In the genomic region with DNA sequence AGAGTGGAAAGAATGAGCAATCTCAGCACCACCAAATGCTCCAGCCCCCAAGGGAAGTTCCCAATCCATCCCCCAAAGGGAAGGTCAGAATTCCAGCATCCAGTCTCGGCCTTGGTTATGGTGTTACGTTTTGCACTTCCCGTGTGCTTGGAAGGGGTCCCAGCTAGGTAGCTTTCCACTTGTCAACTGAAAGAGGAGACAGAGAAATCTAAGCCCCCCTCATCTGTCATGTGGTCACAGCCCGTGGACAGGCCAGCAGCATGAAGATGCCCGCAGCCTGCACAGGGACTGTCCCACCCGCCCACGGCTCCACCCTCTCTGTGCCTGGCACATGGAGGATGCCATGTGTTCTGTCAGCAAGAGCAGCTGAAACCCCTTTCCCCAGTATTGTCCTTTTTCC, we compare ENCODE assay signal across 20 cellular contexts.
"Had no signal": no experiment of that assay in that cellular context is flagged by ENCODE, and none has a peak within 500 bp of the region (broad histone marks: within the 10 kb centered on the region; RNA-seq: fewer than 3 reads in every experiment).

No MANE protein-coding gene starts in this region.

- H3K36me3 ChIP-seq: gastroesophageal sphincter, ovary, upper lobe of left lung had no signal

- H3K9me3 Mint-ChIP-seq: activated B cell treated with CpG ODN at 0.5 μM for 24 hours; activated CD8-positive, alpha-beta T cell treated with anti-CD3 and anti-CD28 coated beads for 36 hours; activated T-helper 1 cell treated with anti-CD3 and anti-CD28 coated beads, Interleukin-12 subunit alpha, Interleukin-12 subunit beta, Interleukin-2, Interleukin-4 antibody, amounts not matched to agents 30 ng/mL and 10 ng/mL and 1 ng/mL, durations not matched to agents 14 hours and 24 hours and 36 hours had no signal

- H3K27ac Mint-ChIP-seq: activated B cell treated with CpG ODN at 0.5 μM for 24 hours; activated CD8-positive, alpha-beta T cell treated with anti-CD3 and anti-CD28 coated beads for 36 hours; activated T-helper 1 cell treated with anti-CD3 and anti-CD28 coated beads, Interleukin-12 subunit alpha, Interleukin-12 subunit beta, Interleukin-2, Interleukin-4 antibody, amounts not matched to agents 30 ng/mL and 10 ng/mL and 1 ng/mL, durations not matched to agents 14 hours and 24 hours and 36 hours; nephron progenitor cell; stimulated activated naive B cell treated with anti-CD40 and anti-IgM and Interleukin-4, amounts not matched to agents 10 μg/mL and 1 μg/mL and 100 μg/mL, for 72 hours had no signal

- H3K4me3 Mint-ChIP-seq: activated B cell treated with CpG ODN at 0.5 μM for 24 hours; activated CD8-positive, alpha-beta T cell treated with anti-CD3 and anti-CD28 coated beads for 36 hours; activated T-helper 1 cell treated with anti-CD3 and anti-CD28 coated beads, Interleukin-12 subunit alpha, Interleukin-12 subunit beta, Interleukin-2, Interleukin-4 antibody, amounts not matched to agents 30 ng/mL and 10 ng/mL and 1 ng/mL, durations not matched to agents 14 hours and 24 hours and 36 hours; nephron progenitor cell; stimulated activated naive B cell treated with anti-CD40 and anti-IgM and Interleukin-4, amounts not matched to agents 10 μg/mL and 1 μg/mL and 100 μg/mL, for 72 hours had no signal

- DNase-seq: activated B cell treated with CpG ODN at 0.5 μM for 24 hours; activated CD4-positive, alpha-beta T cell treated with anti-CD3 and anti-CD28 coated beads for 48 hours; activated CD8-positive, alpha-beta T cell treated with anti-CD3 and anti-CD28 coated beads for 36 hours; activated naive CD4-positive, alpha-beta T cell treated with Interleukin-2 at 50 U/mL for 16 hours; aorta; cerebellar nuclear complex; erythroblast; left ventricle myocardium superior; mesenchymal stem cell; nephron progenitor cell; stimulated activated CD4-positive, alpha-beta T cell treated with anti-CD3 and anti-CD28 coated beads, Interleukin-4, amount 100 ng/mL, for 1 hour; stimulated activated naive B cell treated with anti-CD40 and anti-IgM and Interleukin-4, amounts not matched to agents 10 μg/mL and 1 μg/mL and 100 μg/mL, for 72 hours; SW 1271 had no signal

- H3K27ac ChIP-seq: gastroesophageal sphincter, ovary, upper lobe of left lung had no signal

- H3K9me3 ChIP-seq: gastroesophageal sphincter, ovary, upper lobe of left lung had no signal

- FAIRE-seq: keratinocyte, TTC549 had no signal

- H3K4me1 Mint-ChIP-seq: activated B cell treated with CpG ODN at 0.5 μM for 24 hours had no signal

- H3K4me3 ChIP-seq: dorsolateral prefrontal cortex, gastroesophageal sphincter, ovary, upper lobe of left lung had no signal

- H3K36me3 Mint-ChIP-seq: stimulated activated naive B cell treated with anti-CD40 and anti-IgM and Interleukin-4, amounts not matched to agents 10 μg/mL and 1 μg/mL and 100 μg/mL, for 72 hours had no signal

- ATAC-seq: activated CD8-positive, alpha-beta T cell treated with anti-CD3 and anti-CD28 coated beads for 36 hours; gastroesophageal sphincter; left ventricle myocardium superior; stimulated activated naive B cell treated with anti-CD40 and anti-IgM and Interleukin-4, amounts not matched to agents 10 μg/mL and 1 μg/mL and 100 μg/mL, for 72 hours had no signal
